24 cellular contexts compared by ENCODE assay signal in the genomic region with DNA sequence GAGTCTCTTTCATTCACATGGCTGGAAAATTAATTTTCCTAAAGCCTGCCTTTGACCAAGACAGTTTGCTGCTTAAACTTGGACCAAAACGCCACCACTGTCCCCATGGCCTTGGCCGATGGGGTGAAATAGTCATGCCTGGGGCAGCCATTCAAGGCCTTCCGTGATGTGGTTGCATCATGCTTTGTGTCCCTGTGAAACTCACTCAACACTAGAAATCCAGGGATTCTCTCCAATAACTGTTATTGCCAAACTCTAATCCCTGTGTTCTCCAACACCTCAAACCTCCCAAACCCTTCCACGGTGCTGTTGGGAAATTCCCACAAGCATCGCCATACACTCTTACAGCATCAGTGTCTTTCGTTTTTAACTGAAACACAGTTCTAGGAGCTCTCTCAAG. TPM values are rescaled to one million over a fixed set of nuclear protein-coding genes. Genes with fewer than 3 reads are reported as not detected.
A peak's percentile ranks its signal among the peaks of the same experiment; 100 is the strongest.
DNase-seq lines count a peak whose midpoint lies in the region; ATAC-seq and TF ChIP-seq lines count a peak whose summit lies in the region.
"Had no signal": no experiment of that assay in that cellular context is flagged by ENCODE, and none has a peak within 500 bp of the region (broad histone marks: within the 10 kb centered on the region; RNA-seq: fewer than 3 reads in every experiment).

No MANE protein-coding gene starts in this region.

- peaks cover 14% of the 10 kb centered on the region; the same call in 1 of the 2 replicates for H3K4me1 ChIP-seq in GM23338 (ENCODE audit: insufficient read depth)
- H3K4me1 ChIP-seq in adrenal gland (replicated peaks in 1 of 2), result peaks cover 15 to 29% of the 10 kb centered on the region in 2 donors
- peaks cover 40% of the 10 kb centered on the region for H3K4me1 ChIP-seq in left ventricle myocardium inferior

- no peak for ATAC-seq in GM23338
- peak; percentile 54 for ATAC-seq in sciatic nerve
- ATAC-seq in stimulated activated naive B cell treated with anti-CD40 and anti-IgM and Interleukin-4, amounts not matched to agents 10 μg/mL and 1 μg/mL and 100 μg/mL, for 72 hours (replicated peaks), result no peak
- ATAC-seq: HCT116, natural killer cell, Panc1 had no signal

- H3K9me2 ChIP-seq in GM23338 (ENCODE audit: insufficient read depth), result no peaks in the 10 kb centered on the region

- intact Hi-C loops in adrenal gland (cut with DNase I), result no loop called here
- intact Hi-C loops in left ventricle myocardium inferior (cut with micrococcal nuclease), result no loop called here
- intact Hi-C loops in sciatic nerve (cut with DNase I), result no loop called here

- H4K20me1 ChIP-seq in GM23338 (replicated peaks; ENCODE audit: insufficient read depth), result peaks cover 15% of the 10 kb centered on the region; the same call in 1 of the 2 replicates

- TF ChIP-seq CTCF in GM23338 (conservative IDR thresholded peaks at IDR 0.05; ENCODE audit: low read depth in 2 of 2) (no peak), adrenal gland (IDR thresholded peaks at IDR 0.05) (no peak), left ventricle myocardium inferior (IDR thresholded peaks at IDR 0.05; ENCODE audit: borderline replicate concordance) (no peak)

- H3K27me3 Mint-ChIP-seq in GM23338 (ENCODE audit: insufficient read depth, low read depth, poor library complexity), result no peaks in the 10 kb centered on the region
- no peaks in the 10 kb centered on the region for H3K27me3 Mint-ChIP-seq in stimulated activated naive B cell treated with anti-CD40 and anti-IgM and Interleukin-4, amounts not matched to agents 10 μg/mL and 1 μg/mL and 100 μg/mL, for 72 hours

- no peak overlapping the region for H2AFZ ChIP-seq in GM23338

- H3F3A ChIP-seq in GM23338 (replicated peaks; ENCODE audit: low read depth), result peaks cover 10% of the 10 kb centered on the region; the same call in 1 of the 2 replicates

- H3K9me3 Mint-ChIP-seq in GM23338, result no peaks in the 10 kb centered on the region
- H3K9me3 Mint-ChIP-seq in stimulated activated naive B cell treated with anti-CD40 and anti-IgM and Interleukin-4, amounts not matched to agents 10 μg/mL and 1 μg/mL and 100 μg/mL, for 72 hours, result no peaks in the 10 kb centered on the region
- H3K9me3 Mint-ChIP-seq: natural killer cell, type B pancreatic cell had no signal

- H3K27me3 ChIP-seq in GM23338 (ENCODE audit: insufficient read depth) (peaks cover 9% of the 10 kb centered on the region; the same call in 1 of the 2 replicates), adrenal gland (no peaks in the 10 kb centered on the region), left ventricle myocardium inferior (ENCODE audit: low read depth) (no peaks in the 10 kb centered on the region)
- H3K27me3 ChIP-seq: BLaER1, SJCRH30 had no signal

- H3K4me3 ChIP-seq in GM23338 (no peak overlapping the region), adrenal gland (no peak overlapping the region), left ventricle myocardium inferior (no peak overlapping the region)
- H3K4me3 ChIP-seq: BLaER1, SJCRH30 had no signal

- H3K4me2 ChIP-seq in GM23338, result peak overlapping the region; percentile 91; the same call in 1 of the 2 replicates

- TF ChIP-seq POLR2A in adrenal gland (IDR thresholded peaks at IDR 0.05), result no peak

- DNase-seq in GM23338 (ENCODE audit: low spot score), result no peak
- peak; percentile 39 to 81 (median 54) for DNase-seq in adrenal gland
- no peak for DNase-seq in left ventricle myocardium inferior
- no peak for DNase-seq in sciatic nerve (ENCODE audit: low spot score)
- DNase-seq in stimulated activated naive B cell treated with anti-CD40 and anti-IgM and Interleukin-4, amounts not matched to agents 10 μg/mL and 1 μg/mL and 100 μg/mL, for 72 hours, result no peak
- DNase-seq in SHP77 (lab: John Stamatoyannopoulos, UW), result no peak
- no peak for DNase-seq in DMS153 treated with DMSO at 0.1 percent for 48 hours (lab: John Stamatoyannopoulos, UW; ENCODE audit: unreplicated experiment)
- no peak for DNase-seq in NCI-H1436 (lab: John Stamatoyannopoulos, UW)
- DNase-seq: ACHN; activated CD4-positive, alpha-beta T cell treated with anti-CD3 and anti-CD28 coated beads, Interleukin-2, amount 50 U/mL, for 4 hours; activated naive CD4-positive, alpha-beta T cell treated with anti-CD3 and anti-CD28 coated beads, Interleukin-2, amount 50 U/mL, for 16 hours; esophagus squamous epithelium; midbrain; natural killer cell; NCI-H1092 treated with DMSO at 0.1 percent for 48 hours; NCI-H1930; NCI-H524 treated with DMSO at 0.1 percent for 48 hours; occipital lobe; stimulated activated CD4-positive, alpha-beta T cell treated with anti-CD3 and anti-CD28 coated beads, Interleukin-4, amount 100 ng/mL, for 1 hour had no signal

- no peaks in the 10 kb centered on the region for H3K36me3 ChIP-seq in GM23338 (ENCODE audit: insufficient read depth)
- H3K36me3 ChIP-seq in adrenal gland (replicated peaks in 1 of 2), result no peaks in the 10 kb centered on the region
- no peaks in the 10 kb centered on the region for H3K36me3 ChIP-seq in left ventricle myocardium inferior
- H3K36me3 ChIP-seq: esophagus squamous epithelium, SJCRH30 had no signal

- H3K4me1 Mint-ChIP-seq in GM23338, result peaks cover 8% of the 10 kb centered on the region
- peaks cover 19 to 21% of the 10 kb centered on the region in 2 donors for H3K4me1 Mint-ChIP-seq in stimulated activated naive B cell treated with anti-CD40 and anti-IgM and Interleukin-4, amounts not matched to agents 10 μg/mL and 1 μg/mL and 100 μg/mL, for 72 hours

- H3K4me3 Mint-ChIP-seq in GM23338, result no peak overlapping the region
- H3K4me3 Mint-ChIP-seq in stimulated activated naive B cell treated with anti-CD40 and anti-IgM and Interleukin-4, amounts not matched to agents 10 μg/mL and 1 μg/mL and 100 μg/mL, for 72 hours, result no peak overlapping the region
- H3K4me3 Mint-ChIP-seq: natural killer cell, type B pancreatic cell had no signal

- H3K9me3 ChIP-seq in adrenal gland (replicated peaks in 1 of 3) (no peaks in the 10 kb centered on the region), left ventricle myocardium inferior (replicated peaks) (no peaks in the 10 kb centered on the region)
- H3K9me3 ChIP-seq: esophagus squamous epithelium, SJCRH30 had no signal

- H3K27ac ChIP-seq in GM23338 (ENCODE audit: low read depth), result no peak overlapping the region
- no peak overlapping the region for H3K27ac ChIP-seq in adrenal gland
- peak overlapping the region; percentile 90 for H3K27ac ChIP-seq in left ventricle myocardium inferior (replicated peaks)
- H3K27ac ChIP-seq: BLaER1, SJCRH30 had no signal

- WGBS in adrenal gland, 4 donors, result 50 to 64% (median 59%) methylated on average over 6 of the region's 6 CpGs

- 0 out of 3 replicates have a peak, but pooled peaks cover 3% of the 10 kb centered on the region for H3K36me3 Mint-ChIP-seq in GM23338 (ENCODE audit: low read depth)
- peaks cover 3 to 8% of the 10 kb centered on the region in 2 donors for H3K36me3 Mint-ChIP-seq in stimulated activated naive B cell treated with anti-CD40 and anti-IgM and Interleukin-4, amounts not matched to agents 10 μg/mL and 1 μg/mL and 100 μg/mL, for 72 hours
- H3K36me3 Mint-ChIP-seq: natural killer cell had no signal

- H3K27ac Mint-ChIP-seq in GM23338, result no peak overlapping the region
- H3K27ac Mint-ChIP-seq in stimulated activated naive B cell treated with anti-CD40 and anti-IgM and Interleukin-4, amounts not matched to agents 10 μg/mL and 1 μg/mL and 100 μg/mL, for 72 hours, result no peak overlapping the region
- H3K27ac Mint-ChIP-seq: natural killer cell, type B pancreatic cell had no signal

- peaks cover 27% of the 10 kb centered on the region for H3K79me2 ChIP-seq in GM23338 (replicated peaks; ENCODE audit: insufficient read depth)

TF ChIP-seq in GM23338, 12 proteins besides CTCF, POLR2A, EP300 and RAD21 (continues in another document):
- TF ChIP-seq, protein P1, sequence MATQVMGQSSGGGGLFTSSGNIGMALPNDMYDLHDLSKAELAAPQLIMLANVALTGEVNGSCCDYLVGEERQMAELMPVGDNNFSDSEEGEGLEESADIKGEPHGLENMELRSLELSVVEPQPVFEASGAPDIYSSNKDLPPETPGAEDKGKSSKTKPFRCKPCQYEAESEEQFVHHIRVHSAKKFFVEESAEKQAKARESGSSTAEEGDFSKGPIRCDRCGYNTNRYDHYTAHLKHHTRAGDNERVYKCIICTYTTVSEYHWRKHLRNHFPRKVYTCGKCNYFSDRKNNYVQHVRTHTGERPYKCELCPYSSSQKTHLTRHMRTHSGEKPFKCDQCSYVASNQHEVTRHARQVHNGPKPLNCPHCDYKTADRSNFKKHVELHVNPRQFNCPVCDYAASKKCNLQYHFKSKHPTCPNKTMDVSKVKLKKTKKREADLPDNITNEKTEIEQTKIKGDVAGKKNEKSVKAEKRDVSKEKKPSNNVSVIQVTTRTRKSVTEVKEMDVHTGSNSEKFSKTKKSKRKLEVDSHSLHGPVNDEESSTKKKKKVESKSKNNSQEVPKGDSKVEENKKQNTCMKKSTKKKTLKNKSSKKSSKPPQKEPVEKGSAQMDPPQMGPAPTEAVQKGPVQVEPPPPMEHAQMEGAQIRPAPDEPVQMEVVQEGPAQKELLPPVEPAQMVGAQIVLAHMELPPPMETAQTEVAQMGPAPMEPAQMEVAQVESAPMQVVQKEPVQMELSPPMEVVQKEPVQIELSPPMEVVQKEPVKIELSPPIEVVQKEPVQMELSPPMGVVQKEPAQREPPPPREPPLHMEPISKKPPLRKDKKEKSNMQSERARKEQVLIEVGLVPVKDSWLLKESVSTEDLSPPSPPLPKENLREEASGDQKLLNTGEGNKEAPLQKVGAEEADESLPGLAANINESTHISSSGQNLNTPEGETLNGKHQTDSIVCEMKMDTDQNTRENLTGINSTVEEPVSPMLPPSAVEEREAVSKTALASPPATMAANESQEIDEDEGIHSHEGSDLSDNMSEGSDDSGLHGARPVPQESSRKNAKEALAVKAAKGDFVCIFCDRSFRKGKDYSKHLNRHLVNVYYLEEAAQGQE (IDR thresholded peaks at IDR 0.05; ENCODE audit: unreplicated experiment), result no peak

RNA-seq across cellular contexts. Expression of a gene that starts 1.4 kb away (rescaled TPM):
- 197 and 210 TPM in 2 replicates for total RNA-seq in GM23338 (2014; rRNA removed; shearing (Covaris generic))
- polyA plus RNA-seq in GM23338 (2016; fragmentation: Nextera tagmentation; extraction: Ambion mirVana), result 42.9 and 45.4 TPM in 2 replicates
- 100 to 1,000 TPM in 6 of 8 donors, 10 to 100 TPM in 2; 94.0 to 192 (median 128) TPM for total RNA-seq in adrenal gland
- 100 to 1,000 TPM in 1 of 3 donors, 10 to 100 TPM in 2; 51.6 to 130 (median 55.5) TPM for polyA plus RNA-seq in adrenal gland
- total RNA-seq in left ventricle myocardium inferior, result 48.2 TPM
- total RNA-seq in sciatic nerve, result 62.7 TPM

Comparison
In these comparisons a context has a peak if more than half of its experiments do, and no peak if none do; other contexts are left out.
1. DNase-seq: peak in adrenal gland (7 of 7); none in GM23338 (single experiment), left ventricle myocardium inferior (single experiment), sciatic nerve (single experiment), stimulated activated naive B cell treated with anti-CD40 and anti-IgM and Interleukin-4, amounts not matched to agents 10 μg/mL and 1 μg/mL and 100 μg/mL, for 72 hours (single experiment), SHP77 (0 of 2), DMS153 treated with DMSO at 0.1 percent for 48 hours (single experiment) and NCI-H1436 (single experiment).